8 cellular contexts compared by ENCODE assay signal in the genomic region with DNA sequence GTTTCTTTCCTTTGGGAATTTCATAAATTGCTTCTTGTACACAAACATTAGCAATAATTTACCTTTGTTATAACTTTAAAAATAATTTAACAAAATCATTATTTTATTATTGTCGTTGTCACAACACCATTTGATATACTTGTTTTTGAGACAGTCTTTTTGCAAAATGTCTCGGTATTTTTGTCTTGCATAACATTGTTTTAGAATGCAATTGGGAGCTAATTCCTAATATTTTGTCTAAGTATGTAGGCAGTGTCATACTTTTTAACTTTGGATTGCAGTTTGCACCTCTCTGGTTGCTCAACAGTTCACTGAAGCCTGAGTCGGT. TPM values are rescaled to one million over a fixed set of nuclear protein-coding genes. Genes with fewer than 3 reads are reported as not detected.
DNase-seq lines count a peak whose midpoint lies in the region; ATAC-seq and TF ChIP-seq lines count a peak whose summit lies in the region.

No MANE protein-coding gene starts in this region.

- H3K4me3 Mint-ChIP-seq in T-helper 2 cell treated with Interferon-gamma antibody and Interleukin-4, amounts not matched to agents 5 μg/mL and 100 μg/mL, for 36 hours, result peak overlapping the region; percentile 80

- H3K9me3 Mint-ChIP-seq in T-helper 2 cell treated with Interferon-gamma antibody and Interleukin-4, amounts not matched to agents 5 μg/mL and 100 μg/mL, for 36 hours, result no peaks in the 10 kb centered on the region

- intact Hi-C loops in ascending aorta (cut with DNase I) (no loop called here), left lung (cut with DNase I) (no loop called here)

- ATAC-seq in left lung, result no peak
- no peak for ATAC-seq in HG03280 (IDR thresholded peaks at IDR 0.05; ENCODE audit: unreplicated experiment)

- peaks cover 24% of the 10 kb centered on the region for H3K27me3 Mint-ChIP-seq in T-helper 2 cell treated with Interferon-gamma antibody and Interleukin-4, amounts not matched to agents 5 μg/mL and 100 μg/mL, for 36 hours (ENCODE audit: low read depth)

- H3K4me3 ChIP-seq in ascending aorta (peak overlapping the region; percentile 41 to 68), left lung (peak overlapping the region; percentile 38 to 56), stomach smooth muscle (ENCODE audit: low read length in 2 of 2) (peak overlapping the region; percentile 77 to 82)

- peak overlapping the region in 1 of 2 donors; percentile 14 for H3K9ac ChIP-seq in stomach smooth muscle (ENCODE audit: low read length in 2 of 2)

- H3K27me3 ChIP-seq in ascending aorta (peaks cover 4% of the 10 kb centered on the region), left lung (peaks cover 6 to 34% of the 10 kb centered on the region in 2 donors), stomach smooth muscle (ENCODE audit: control insufficient read depth in 1 of 2, insufficient read depth in 2 of 2, low read length in 2 of 2) (peaks cover 0 to 3% of the 10 kb centered on the region in 2 donors)

- TF ChIP-seq CTCF in ascending aorta (IDR thresholded peaks at IDR 0.05), result no peak
- no peak for TF ChIP-seq CTCF in left lung (IDR thresholded peaks at IDR 0.05)

- peaks cover 9% of the 10 kb centered on the region for H3K4me1 Mint-ChIP-seq in T-helper 2 cell treated with Interferon-gamma antibody and Interleukin-4, amounts not matched to agents 5 μg/mL and 100 μg/mL, for 36 hours (ENCODE audit: low read depth)

- no peak overlapping the region for H3K27ac ChIP-seq in ascending aorta
- H3K27ac ChIP-seq in left lung, result no peak overlapping the region
- H3K27ac ChIP-seq in stomach smooth muscle (ENCODE audit: low read length), result no peak overlapping the region

- peaks cover 0 to 2% of the 10 kb centered on the region in 2 donors for H3K4me1 ChIP-seq in ascending aorta
- H3K4me1 ChIP-seq in left lung, result peaks cover 0 to 11% of the 10 kb centered on the region in 2 donors
- no peaks in the 10 kb centered on the region for H3K4me1 ChIP-seq in stomach smooth muscle (ENCODE audit: control insufficient read depth, insufficient read depth, low read length)

- H3K36me3 ChIP-seq in ascending aorta (no peaks in the 10 kb centered on the region), left lung (no peaks in the 10 kb centered on the region), stomach smooth muscle (ENCODE audit: control insufficient read depth in 2 of 2, insufficient read depth in 2 of 2, low read length in 2 of 2) (no peaks in the 10 kb centered on the region)

- no peak for DNase-seq in T-helper 2 cell treated with Interferon-gamma antibody and Interleukin-4, amounts not matched to agents 5 μg/mL and 100 μg/mL, for 36 hours (ENCODE audit: low spot score)
- DNase-seq in T-helper 2 cell (no peak), ascending aorta (ENCODE audit: low spot score in 2 of 2) (no peak), left lung (no peak), NOMO-1 (lab: John Stamatoyannopoulos, UW; ENCODE audit: unreplicated experiment in 2 of 2) (no peak), activated gamma-delta T cell treated with Interleukin-2 at 50 U/mL for 16 hours (no peak)

- no peaks in the 10 kb centered on the region for H3K36me3 Mint-ChIP-seq in T-helper 2 cell treated with Interferon-gamma antibody and Interleukin-4, amounts not matched to agents 5 μg/mL and 100 μg/mL, for 36 hours (ENCODE audit: low read depth)

- no peak overlapping the region for H3K27ac Mint-ChIP-seq in T-helper 2 cell treated with Interferon-gamma antibody and Interleukin-4, amounts not matched to agents 5 μg/mL and 100 μg/mL, for 36 hours

- H3K9me3 ChIP-seq in ascending aorta, result no peaks in the 10 kb centered on the region
- H3K9me3 ChIP-seq in left lung, result no peaks in the 10 kb centered on the region
- no peaks in the 10 kb centered on the region for H3K9me3 ChIP-seq in stomach smooth muscle (ENCODE audit: control insufficient read depth in 2 of 2, low read length in 2 of 2)

RNA-seq across cellular contexts. Expression of gene CFAP299, which starts 0.3 kb away (rescaled TPM):
- total RNA-seq in ascending aorta (not detected), left lung (1 to 10 TPM in 1 of 2 donors, not detected in 1; 1.3 TPM)
